26 cellular contexts compared by ENCODE assay signal in the genomic region with DNA sequence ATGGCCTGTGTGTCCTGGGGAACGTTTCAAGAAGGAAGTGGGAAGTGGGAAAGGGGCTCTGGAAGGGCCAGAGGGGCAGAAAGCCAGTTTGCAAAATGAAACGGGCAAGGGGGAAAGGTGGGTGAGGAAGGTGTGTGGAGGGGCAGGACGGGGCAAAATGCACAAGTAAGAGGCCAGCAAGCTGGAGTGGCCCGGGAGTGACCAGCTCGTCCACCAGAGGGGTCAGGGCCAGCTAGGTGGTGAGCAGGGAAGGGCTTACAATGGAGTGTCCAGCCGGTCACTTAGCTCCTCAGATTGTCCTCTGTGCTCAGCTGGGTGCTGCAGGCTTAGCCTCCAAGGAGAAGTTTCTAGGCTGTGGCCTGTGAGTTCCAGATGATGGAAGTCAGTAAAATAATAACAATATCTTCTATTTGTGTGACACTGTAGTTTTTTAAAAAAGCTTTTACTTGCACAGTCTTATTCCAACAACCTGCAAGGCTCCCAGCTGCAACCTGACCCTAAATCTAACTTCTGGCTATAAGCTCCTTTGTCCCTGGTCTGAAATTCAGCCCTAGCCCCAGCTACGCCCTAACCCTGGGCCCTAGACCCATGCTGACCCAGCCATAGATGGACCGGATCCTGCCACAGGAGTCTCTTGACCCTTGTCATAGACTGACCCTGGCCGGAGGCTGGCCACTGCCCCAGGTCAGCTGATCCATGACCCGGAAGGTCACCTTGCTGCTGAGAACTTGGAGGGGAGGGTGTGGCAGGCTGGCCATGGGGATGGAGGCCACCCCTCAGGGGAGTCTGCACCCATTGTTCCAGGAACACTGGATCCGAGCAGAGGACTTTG. TPM values are rescaled to one million over a fixed set of nuclear protein-coding genes. Genes with fewer than 3 reads are reported as not detected.
DNase-seq lines count a peak whose midpoint lies in the region; ATAC-seq, FAIRE-seq and TF ChIP-seq lines count a peak whose summit lies in the region.
"Had no signal": no experiment of that assay in that cellular context is flagged by ENCODE, and none has a peak within 500 bp of the region (broad histone marks: within the 10 kb centered on the region; RNA-seq: fewer than 3 reads in every experiment).

No MANE protein-coding gene starts in this region.

- H3K27me3 Mint-ChIP-seq in endodermal cell (ENCODE audit: insufficient read depth): no peaks in the 10 kb centered on the region

- peak; percentile 39 for DNase-seq in activated effector memory CD4-positive, alpha-beta T cell treated with anti-CD3 and anti-CD28 coated beads, Interleukin-2, amount 50 U/mL, for 16 hours
- no peak for DNase-seq in activated effector memory CD4-positive, alpha-beta T cell treated with Interleukin-2 at 50 U/mL for 16 hours
- DNase-seq in GM19239 (ENCODE audit: insufficient read length, low spot score) (no peak), endodermal cell (peak; percentile 17), spleen (peak; percentile 62), MV-4-11 (lab: John Stamatoyannopoulos, UW) (no peak), T-helper 9 cell (no peak)
- DNase-seq: activated CD4-positive, alpha-beta T cell treated with anti-CD3 and anti-CD28 coated beads for 4 hours; CD8-positive, alpha-beta memory T cell; DMS 273 treated with DMSO at 0.1 percent for 48 hours; left lung; mesenchymal stem cell; NCI-H1694; NCI-H510A treated with DMSO at 0.1 percent for 48 hours; NK-92 treated with Interleukin-12 subunit alpha and Interleukin-12 subunit beta, amount 100 ng/mL, for 24 hours; SHP77; stomach; tibial artery had no signal

- H3K4me1 ChIP-seq in endodermal cell (ENCODE audit: control insufficient read depth, insufficient read depth, low read length): no peaks in the 10 kb centered on the region
- peaks cover 0 to 21% (median 5%) of the 10 kb centered on the region in 6 donors for H3K4me1 ChIP-seq in spleen
- H3K4me1 ChIP-seq: HAP-1, stomach had no signal

- no peaks in the 10 kb centered on the region for H3K36me3 Mint-ChIP-seq in endodermal cell (ENCODE audit: low read depth)
- H3K36me3 Mint-ChIP-seq: brain had no signal

- H3K4me1 Mint-ChIP-seq in endodermal cell: peaks cover 14% of the 10 kb centered on the region

- 90 to 95% methylated on average over 8 to 11 of the region's 11 CpGs for WGBS in endodermal cell (ENCODE audit: insufficient coverage in 1 of 2, insufficient read length in 1 of 2), 2 experiments
- 78 to 88% (median 82%) methylated on average over 10 to 11 of the region's 11 CpGs for WGBS in spleen, 5 donors

- ATAC-seq in HG03521 (IDR thresholded peaks at IDR 0.05; ENCODE audit: unreplicated experiment): no peak

- no peak overlapping the region for H3K27ac Mint-ChIP-seq in endodermal cell
- H3K27ac Mint-ChIP-seq: B cell, brain had no signal

- H3K9me3 Mint-ChIP-seq in endodermal cell: peaks cover 2% of the 10 kb centered on the region
- H3K9me3 Mint-ChIP-seq: CD8-positive, alpha-beta memory T cell had no signal

- H3K27ac ChIP-seq in endodermal cell (ENCODE audit: low read depth, low read length) (no peak overlapping the region), spleen (peak overlapping the region in 4 of 8 donors; percentile 44 to 73 (median 61))
- H3K27ac ChIP-seq: adrenal gland, HL-60, PC-9, stomach, tibial artery had no signal

- H3K9me3 ChIP-seq in endodermal cell (ENCODE audit: control insufficient read depth, low read length): no peaks in the 10 kb centered on the region
- no peaks in the 10 kb centered on the region for H3K9me3 ChIP-seq in spleen
- H3K9me3 ChIP-seq: adrenal gland, HAP-1, left lung, stomach, tibial artery had no signal

- no peak for TF ChIP-seq CTCF in endodermal cell (conservative IDR thresholded peaks at IDR 0.05)
- TF ChIP-seq CTCF in spleen (IDR thresholded peaks at IDR 0.05 in 8 of 11, conservative IDR thresholded peaks at IDR 0.05 in 3 of 11): no peak

- TF ChIP-seq POLR2A in spleen (IDR thresholded peaks at IDR 0.05): no peak

- FAIRE-seq in GM19239 (lab: Jason Lieb, UNC): peak; percentile 14

- H3K27me3 ChIP-seq in endodermal cell (ENCODE audit: control insufficient read depth, insufficient read depth, low read length, poor library complexity, severe bottlenecking): no peaks in the 10 kb centered on the region
- no peaks in the 10 kb centered on the region for H3K27me3 ChIP-seq in spleen (replicated peaks in 1 of 7)
- H3K27me3 ChIP-seq: adrenal gland, left lung, tibial artery had no signal

- H3K4me3 ChIP-seq in endodermal cell (ENCODE audit: low read length) (no peak overlapping the region), spleen (peak overlapping the region in 1 of 8 donors; percentile 35)
- H3K4me3 ChIP-seq: adrenal gland, HAP-1, left lung, PC-9, skin epidermis, stomach, tibial artery had no signal

- H3K36me3 ChIP-seq in endodermal cell (ENCODE audit: control insufficient read depth, insufficient read depth, low read length): no peaks in the 10 kb centered on the region
- no peaks in the 10 kb centered on the region for H3K36me3 ChIP-seq in spleen
- H3K36me3 ChIP-seq: adrenal gland, HAP-1, left lung, stomach, tibial artery had no signal

- intact Hi-C loops in spleen (cut with DNase I; ENCODE audit: low total_unique reads): no loop called here

- no peak overlapping the region for H3K4me3 Mint-ChIP-seq in endodermal cell
- H3K4me3 Mint-ChIP-seq: B cell; brain; CD8-positive, alpha-beta memory T cell had no signal

- H3K9ac ChIP-seq in endodermal cell (ENCODE audit: extremely low read depth, low read length, poor library complexity, severe bottlenecking): no peak overlapping the region

RNA-seq across cellular contexts. Expression of a gene that starts 29.2 kb away (rescaled TPM):
- total RNA-seq in endodermal cell: under 1 TPM in 1 of 2 donors, not detected in 1; 0.11 TPM
- polyA plus RNA-seq in endodermal cell (2013, experiment 1 of 2): not detected
- polyA plus RNA-seq in endodermal cell (2013, experiment 2 of 2): not detected
- total RNA-seq in spleen: 10 to 100 TPM; 32.3 to 55.7 (median 50.1) TPM
- polyA plus RNA-seq in spleen: 100 to 1,000 TPM in 2 of 3 donors, 10 to 100 TPM in 1; 76.9 to 165 (median 103) TPM
- total RNA-seq: CD8-positive, alpha-beta memory T cell; PC-9 had no signal
- polyA plus RNA-seq: CD8-positive, alpha-beta memory T cell had no signal

RNA-seq across cellular contexts. Expression of a gene that starts 38.4 kb away (rescaled TPM):
- total RNA-seq in endodermal cell: 100 to 1,000 TPM in 1 of 2 donors, 10 to 100 TPM in 1; 91.4 to 107 TPM
- 77.9 TPM for polyA plus RNA-seq in endodermal cell (2013, experiment 1 of 2)
- polyA plus RNA-seq in endodermal cell (2013, experiment 2 of 2): 85.8 TPM
- total RNA-seq in spleen: 10 to 100 TPM; 40.5 to 59.7 (median 44.3) TPM
- polyA plus RNA-seq in spleen: 10 to 100 TPM; 18.8 to 28.1 (median 22.0) TPM

Comparison
In these comparisons a context has a peak if more than half of its experiments do, and no peak if none do; other contexts are left out.
1. DNase-seq: peak in activated effector memory CD4-positive, alpha-beta T cell treated with anti-CD3 and anti-CD28 coated beads, Interleukin-2, amount 50 U/mL, for 16 hours (single experiment), endodermal cell (single experiment) and spleen (single experiment); none in activated effector memory CD4-positive, alpha-beta T cell treated with Interleukin-2 at 50 U/mL for 16 hours (single experiment), GM19239 (single experiment), MV-4-11 (single experiment) and T-helper 9 cell (single experiment).
2. RNA of a gene that starts 29.2 kb away (total RNA-seq): 32.3 to 55.7 TPM in spleen; 0.11 TPM in endodermal cell; every median in the first group is over 10 times any median in the second.